In genomic region chr1:231050395-231050794, GRCh38 we compare ENCODE assay signal across 8 cellular contexts.
"Had no signal": no experiment of that assay in that cellular context is flagged by ENCODE, and none has a peak within 500 bp of the region (broad histone marks: within the 10 kb centered on the region; RNA-seq: fewer than 3 reads in every experiment).

No MANE protein-coding gene starts in this region.

- FAIRE-seq: G401.6, GM12878, GM12891, GM12892, GM18507, GM19239 had no signal

- H3K4me3 ChIP-seq: GM12878 had no signal

- ATAC-seq: GM12878 had no signal

- DNase-seq: GDM1, GF-D8 had no signal
